ENCODE assay signal across 8 cellular contexts in genomic region chr4:147866532-147867271, GRCh38.
DNase-seq lines count a peak whose midpoint lies in the region; FAIRE-seq and TF ChIP-seq lines count a peak whose summit lies in the region.

No MANE protein-coding gene starts in this region.

- H3K27me3 ChIP-seq in suprapubic skin = no peaks in the 10 kb centered on the region

- H3K4me1 Mint-ChIP-seq in activated T-helper 2 cell treated with anti-CD3 and anti-CD28 coated beads, Interferon-gamma antibody, Interleukin-2, Interleukin-4, amounts not matched to agents 10 μg/mL and 5 μg/mL and 100 μg/mL, durations not matched to agents 14 hours and 24 hours and 36 hours (ENCODE audit: low read depth) = peaks cover 9% of the 10 kb centered on the region

- TF ChIP-seq POLR2A in H54 (IDR thresholded peaks at IDR 0.05; ENCODE audit: low read depth, low read length) = no peak
- no peak for TF ChIP-seq POLR2A in suprapubic skin (IDR thresholded peaks at IDR 0.05)

- H3K27me3 Mint-ChIP-seq in activated T-helper 2 cell treated with anti-CD3 and anti-CD28 coated beads, Interferon-gamma antibody, Interleukin-2, Interleukin-4, amounts not matched to agents 10 μg/mL and 5 μg/mL and 100 μg/mL, durations not matched to agents 14 hours and 24 hours and 36 hours (ENCODE audit: low read depth) = no peaks in the 10 kb centered on the region

- FAIRE-seq in G401.6 (lab: Jason Lieb, UNC) = peak; percentile 98
- FAIRE-seq in H54 (lab: Jason Lieb, UNC) = peak; percentile 97

- H3K36me3 ChIP-seq in suprapubic skin = peaks cover 19% of the 10 kb centered on the region

- intact Hi-C loops in activated T-helper 2 cell treated with anti-CD3 and anti-CD28 coated beads, Interferon-gamma antibody, Interleukin-2, Interleukin-4, amounts not matched to agents 10 μg/mL and 5 μg/mL and 100 μg/mL, durations not matched to agents 14 hours and 24 hours and 36 hours (cut with micrococcal nuclease) = loop anchor here (1.0 to 5.0 kb wide), 6 partner anchors 72 to 347 kb away; partner anchors contain the start of genes ARHGAP10, PRMT9 and TMEM184C

- H3K36me3 Mint-ChIP-seq in activated T-helper 2 cell treated with anti-CD3 and anti-CD28 coated beads, Interferon-gamma antibody, Interleukin-2, Interleukin-4, amounts not matched to agents 10 μg/mL and 5 μg/mL and 100 μg/mL, durations not matched to agents 14 hours and 24 hours and 36 hours (ENCODE audit: low read depth) = peaks cover 20% of the 10 kb centered on the region

- H3K4me1 ChIP-seq in suprapubic skin = peaks cover 16% of the 10 kb centered on the region

- TF ChIP-seq CTCF in suprapubic skin (IDR thresholded peaks at IDR 0.05) = peak; percentile 91 to 100

- no peaks in the 10 kb centered on the region for H3K9me3 Mint-ChIP-seq in activated T-helper 2 cell treated with anti-CD3 and anti-CD28 coated beads, Interferon-gamma antibody, Interleukin-2, Interleukin-4, amounts not matched to agents 10 μg/mL and 5 μg/mL and 100 μg/mL, durations not matched to agents 14 hours and 24 hours and 36 hours

- H3K4me3 Mint-ChIP-seq in activated T-helper 2 cell treated with anti-CD3 and anti-CD28 coated beads, Interferon-gamma antibody, Interleukin-2, Interleukin-4, amounts not matched to agents 10 μg/mL and 5 μg/mL and 100 μg/mL, durations not matched to agents 14 hours and 24 hours and 36 hours (ENCODE audit: low read depth) = no peak overlapping the region

- no peak for TF ChIP-seq EP300 in suprapubic skin (IDR thresholded peaks at IDR 0.05)

- no peaks in the 10 kb centered on the region for H3K9me3 ChIP-seq in suprapubic skin

- H3K27ac ChIP-seq in suprapubic skin = no peak overlapping the region

- DNase-seq in H54 (ENCODE audit: insufficient read length, low spot score) (peak; percentile 26), LoVo (ENCODE audit: low spot score) (peak; percentile 88), RPMI8226 (peak; percentile 88), foreskin melanocyte (peak; percentile 81), non-pigmented ciliary epithelial cell (ENCODE audit: low read depth) (peak; percentile 76), suprapubic skin (ENCODE audit: low spot score in 2 of 2) (peak; percentile 95 to 96)
- DNase-seq in activated T-helper 2 cell treated with anti-CD3 and anti-CD28 coated beads, Interferon-gamma antibody, Interleukin-2, Interleukin-4, amounts not matched to agents 10 μg/mL and 5 μg/mL and 100 μg/mL, durations not matched to agents 14 hours and 24 hours and 36 hours (ENCODE audit: low spot score) = peak; percentile 82

- WGBS in suprapubic skin = 37% methylated on average over 2 of the region's 2 CpGs

- peak overlapping the region; percentile 24 for H3K27ac Mint-ChIP-seq in activated T-helper 2 cell treated with anti-CD3 and anti-CD28 coated beads, Interferon-gamma antibody, Interleukin-2, Interleukin-4, amounts not matched to agents 10 μg/mL and 5 μg/mL and 100 μg/mL, durations not matched to agents 14 hours and 24 hours and 36 hours

- H3K4me3 ChIP-seq in suprapubic skin = no peak overlapping the region

Comparison
In these comparisons a context has a peak if more than half of its experiments do, and no peak if none do; other contexts are left out.
1. DNase-seq: peak in every context shown above with its lines; median percentile 96 in suprapubic skin; 88 in LoVo; 88 in RPMI8226; 82 in activated T-helper 2 cell treated with anti-CD3 and anti-CD28 coated beads, Interferon-gamma antibody, Interleukin-2, Interleukin-4, amounts not matched to agents 10 μg/mL and 5 μg/mL and 100 μg/mL, durations not matched to agents 14 hours and 24 hours and 36 hours; 81 in foreskin melanocyte; 76 in non-pigmented ciliary epithelial cell; 26 in H54.